Comparison of ENCODE assay signal across 1 cellular context in the genomic region with DNA sequence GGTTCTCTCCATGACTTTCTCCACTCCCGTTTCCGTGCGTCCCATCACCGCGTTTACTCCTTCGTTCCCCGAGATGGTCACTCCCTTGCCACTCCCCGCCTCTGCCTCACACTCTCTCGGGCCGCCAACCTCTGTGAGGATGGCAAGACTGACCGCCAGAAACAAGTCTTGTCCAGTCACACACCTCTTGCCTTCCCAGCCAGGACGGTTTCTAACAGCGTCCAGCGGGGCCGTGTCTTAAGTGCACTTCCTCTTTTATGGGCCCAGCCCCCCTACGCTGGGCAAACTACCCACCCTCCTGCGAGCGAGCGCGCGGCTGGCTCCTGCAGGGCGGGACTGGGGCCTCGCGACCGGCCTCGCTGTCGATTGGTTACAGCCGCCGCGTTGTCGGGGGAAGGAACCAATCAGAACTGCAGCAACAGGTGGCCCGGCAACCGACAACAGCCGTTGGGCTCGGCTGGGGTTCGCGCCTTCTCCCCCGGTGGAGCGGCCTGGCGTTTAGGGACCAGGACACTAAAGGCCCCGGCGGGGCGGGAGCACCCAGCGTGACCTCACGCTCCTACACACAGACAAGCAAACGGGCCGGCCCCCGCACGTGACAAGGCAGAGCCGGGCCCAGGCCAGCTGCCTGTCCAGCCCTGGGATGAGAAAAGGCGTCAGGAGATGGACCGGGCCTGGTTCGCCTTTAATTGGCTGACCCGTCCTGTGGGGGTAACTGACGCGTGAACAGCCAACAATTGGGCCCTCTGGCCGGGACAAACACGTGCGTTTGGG.
TF ChIP-seq lines count a peak whose summit lies in the region.

No MANE protein-coding gene starts in this region.

TF ChIP-seq in IMR-90, 13 proteins besides CTCF, POLR2A, EP300 and RAD21:
- TF ChIP-seq, protein P1, sequence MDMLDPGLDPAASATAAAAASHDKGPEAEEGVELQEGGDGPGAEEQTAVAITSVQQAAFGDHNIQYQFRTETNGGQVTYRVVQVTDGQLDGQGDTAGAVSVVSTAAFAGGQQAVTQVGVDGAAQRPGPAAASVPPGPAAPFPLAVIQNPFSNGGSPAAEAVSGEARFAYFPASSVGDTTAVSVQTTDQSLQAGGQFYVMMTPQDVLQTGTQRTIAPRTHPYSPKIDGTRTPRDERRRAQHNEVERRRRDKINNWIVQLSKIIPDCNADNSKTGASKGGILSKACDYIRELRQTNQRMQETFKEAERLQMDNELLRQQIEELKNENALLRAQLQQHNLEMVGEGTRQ (IDR thresholded peaks at IDR 0.05; ENCODE audit: low read depth, low read length): peak; percentile 65
- TF ChIP-seq MAZ (IDR thresholded peaks at IDR 0.05; ENCODE audit: borderline replicate concordance, low read depth, low read length): 0 out of 2 replicates have a peak, but pooled peaks have one; percentile 32
- TF ChIP-seq, protein P2, sequence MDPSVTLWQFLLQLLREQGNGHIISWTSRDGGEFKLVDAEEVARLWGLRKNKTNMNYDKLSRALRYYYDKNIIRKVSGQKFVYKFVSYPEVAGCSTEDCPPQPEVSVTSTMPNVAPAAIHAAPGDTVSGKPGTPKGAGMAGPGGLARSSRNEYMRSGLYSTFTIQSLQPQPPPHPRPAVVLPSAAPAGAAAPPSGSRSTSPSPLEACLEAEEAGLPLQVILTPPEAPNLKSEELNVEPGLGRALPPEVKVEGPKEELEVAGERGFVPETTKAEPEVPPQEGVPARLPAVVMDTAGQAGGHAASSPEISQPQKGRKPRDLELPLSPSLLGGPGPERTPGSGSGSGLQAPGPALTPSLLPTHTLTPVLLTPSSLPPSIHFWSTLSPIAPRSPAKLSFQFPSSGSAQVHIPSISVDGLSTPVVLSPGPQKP (IDR thresholded peaks at IDR 0.05; ENCODE audit: borderline replicate concordance, low read depth, low read length): no peak
- 0 out of 2 replicates have a peak, but pooled peaks have one; percentile 8 for TF ChIP-seq RFX5 (IDR thresholded peaks at IDR 0.05; ENCODE audit: low read depth, low read length)
- no peak for TF ChIP-seq SMC3 (IDR thresholded peaks at IDR 0.05; ENCODE audit: low read depth, low read length)
- no peak for TF ChIP-seq MAFK (IDR thresholded peaks at IDR 0.05; ENCODE audit: low read depth, low read length)
- no peak for TF ChIP-seq NFE2L2 (IDR thresholded peaks at IDR 0.05; ENCODE audit: low read depth, low read length)
- TF ChIP-seq FOS (IDR thresholded peaks at IDR 0.05; ENCODE audit: low read depth, low read length): no peak
- TF ChIP-seq BHLHE40 (IDR thresholded peaks at IDR 0.05; ENCODE audit: low read depth, low read length): peak; percentile 89
- TF ChIP-seq CHD1 (IDR thresholded peaks at IDR 0.05; ENCODE audit: low read depth, low read length): no peak
- TF ChIP-seq CEBPB (IDR thresholded peaks at IDR 0.05; ENCODE audit: low read depth, low read length): no peak
- no peak; the same call in 1 of the 2 replicates for TF ChIP-seq MXI1 (IDR thresholded peaks at IDR 0.05; ENCODE audit: borderline replicate concordance, low read depth, low read length)
- TF ChIP-seq RCOR1 (IDR thresholded peaks at IDR 0.05; ENCODE audit: insufficient replicate concordance, low read length): peak; percentile 80
